In the genomic region with DNA sequence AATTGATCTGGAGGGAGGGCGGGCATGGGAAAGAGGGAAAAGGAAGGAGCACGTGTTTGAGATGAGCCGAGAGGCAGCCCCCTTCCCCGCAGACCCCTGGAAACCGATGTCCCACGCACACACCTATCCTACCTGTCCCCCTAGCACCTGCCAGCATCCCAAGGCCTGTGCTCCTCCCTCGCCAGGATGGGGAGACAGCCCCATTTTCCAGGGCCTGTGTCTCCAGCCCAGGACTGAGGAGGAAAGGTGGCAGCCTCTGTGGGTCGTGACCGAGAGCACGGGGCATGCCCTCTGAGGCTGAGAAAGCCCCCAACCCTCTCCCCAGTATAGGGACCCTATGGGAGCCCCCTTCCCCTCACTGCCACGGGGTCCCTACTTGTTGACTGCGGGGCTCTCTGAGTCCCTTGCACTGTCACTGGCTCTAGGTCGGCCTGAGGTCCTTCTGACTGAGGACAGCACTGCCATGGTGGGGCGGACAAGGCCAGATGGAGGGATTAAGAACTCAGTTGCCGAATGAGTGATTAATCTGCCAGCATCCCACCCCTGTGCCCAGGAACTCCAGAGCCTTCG, we compare ENCODE assay signal across 28 cellular contexts. TPM values are rescaled to one million over a fixed set of nuclear protein-coding genes. Genes with fewer than 3 reads are reported as not detected.
"Had no signal": no experiment of that assay in that cellular context is flagged by ENCODE, and none has a peak within 500 bp of the region (broad histone marks: within the 10 kb centered on the region; RNA-seq: fewer than 3 reads in every experiment).

No MANE protein-coding gene starts in this region.

- H3K36me3 Mint-ChIP-seq: WTC11 had no signal

- H3K27me3 Mint-ChIP-seq: activated naive CD4-positive, alpha-beta T cell treated with anti-CD3 and anti-CD28 coated beads, Interleukin-2, amount 50 U/mL, for 24 hours; effector memory CD8-positive, alpha-beta T cell; naive thymus-derived CD4-positive, alpha-beta T cell had no signal

- H3K4me1 ChIP-seq: colonic mucosa, gastroesophageal sphincter, parathyroid adenoma, right atrium auricular region, tibial nerve had no signal

- H3K9me3 Mint-ChIP-seq: activated naive CD4-positive, alpha-beta T cell treated with anti-CD3 and anti-CD28 coated beads, Interleukin-2, amount 50 U/mL, for 24 hours; activated T-helper 1 cell treated with anti-CD3 and anti-CD28 coated beads, Interleukin-12 subunit alpha, Interleukin-12 subunit beta, Interleukin-2, Interleukin-4 antibody, amounts not matched to agents 30 ng/mL and 10 ng/mL and 1 ng/mL, durations not matched to agents 14 hours and 24 hours and 36 hours; effector memory CD8-positive, alpha-beta T cell; naive thymus-derived CD4-positive, alpha-beta T cell; WTC11 had no signal

- H3K27me3 ChIP-seq: colonic mucosa, dorsolateral prefrontal cortex, hepatocyte, right atrium auricular region, tibial nerve had no signal

- H3K4me3 ChIP-seq: colonic mucosa, dorsolateral prefrontal cortex, gastroesophageal sphincter, hepatocyte, right atrium auricular region, tibial nerve had no signal

- H3K9me3 ChIP-seq: colonic mucosa, gastroesophageal sphincter, right atrium auricular region, tibial nerve had no signal

- H3K36me3 ChIP-seq: colonic mucosa, gastroesophageal sphincter, right atrium auricular region, tibial nerve had no signal

- H3K27ac Mint-ChIP-seq: activated naive CD4-positive, alpha-beta T cell treated with anti-CD3 and anti-CD28 coated beads, Interleukin-2, amount 50 U/mL, for 24 hours; activated T-helper 1 cell treated with anti-CD3 and anti-CD28 coated beads, Interleukin-12 subunit alpha, Interleukin-12 subunit beta, Interleukin-2, Interleukin-4 antibody, amounts not matched to agents 30 ng/mL and 10 ng/mL and 1 ng/mL, durations not matched to agents 14 hours and 24 hours and 36 hours; effector memory CD8-positive, alpha-beta T cell; naive thymus-derived CD4-positive, alpha-beta T cell; WTC11 had no signal

- ATAC-seq: effector memory CD8-positive, alpha-beta T cell; gastroesophageal sphincter; left cardiac atrium; left ventricle myocardium superior; naive thymus-derived CD4-positive, alpha-beta T cell; WTC11 had no signal

- H3K4me3 Mint-ChIP-seq: activated naive CD4-positive, alpha-beta T cell treated with anti-CD3 and anti-CD28 coated beads, Interleukin-2, amount 50 U/mL, for 24 hours; activated T-helper 1 cell treated with anti-CD3 and anti-CD28 coated beads, Interleukin-12 subunit alpha, Interleukin-12 subunit beta, Interleukin-2, Interleukin-4 antibody, amounts not matched to agents 30 ng/mL and 10 ng/mL and 1 ng/mL, durations not matched to agents 14 hours and 24 hours and 36 hours; effector memory CD8-positive, alpha-beta T cell; naive thymus-derived CD4-positive, alpha-beta T cell; WTC11 had no signal

- DNase-seq: activated CD4-positive, alpha-beta T cell treated with anti-CD3 and anti-CD28 coated beads for 1 hour; activated T-cell treated with anti-CD3 and anti-CD28 coated beads, Interleukin-2, amount 50 U/mL, for 1 hour; anterior cingulate cortex; colonic mucosa; effector memory CD8-positive, alpha-beta T cell; erythroblast; islet precursor cell; left cardiac atrium; left ventricle myocardium superior; midbrain; naive thymus-derived CD4-positive, alpha-beta T cell; nucleus accumbens; stimulated activated CD4-positive, alpha-beta T cell treated with anti-CD3 and anti-CD28 coated beads, Interleukin-2, amount 100 ng/mL, for 48 hours; stimulated activated naive CD4-positive, alpha-beta T cell treated with Interleukin-2 at 50 U/mL for 16 hours; T-helper 2 cell had no signal

- H3K4me1 Mint-ChIP-seq: activated naive CD4-positive, alpha-beta T cell treated with anti-CD3 and anti-CD28 coated beads, Interleukin-2, amount 50 U/mL, for 24 hours; WTC11 had no signal

- H3K27ac ChIP-seq: colonic mucosa, dorsolateral prefrontal cortex, gastroesophageal sphincter, hepatocyte, parathyroid adenoma, right atrium auricular region, tibial nerve had no signal

RNA-seq across cellular contexts. Expression of gene CRHR2, which starts 26.2 kb away (rescaled TPM):
- total RNA-seq: activated T-helper 1 cell treated with anti-CD3 and anti-CD28 coated beads, Interleukin-12 subunit alpha, Interleukin-12 subunit beta, Interleukin-2, Interleukin-4 antibody, amounts not matched to agents 30 ng/mL and 10 ng/mL and 1 ng/mL, durations not matched to agents 14 hours and 24 hours and 36 hours; bronchial epithelial cell; fibroblast of lung; fibroblast of villous mesenchyme; hepatocyte; naive thymus-derived CD4-positive, alpha-beta T cell; pulmonary artery endothelial cell had no signal
- polyA plus RNA-seq: fibroblast of lung; naive thymus-derived CD4-positive, alpha-beta T cell had no signal
